12 cellular contexts compared by ENCODE assay signal in the genomic region with DNA sequence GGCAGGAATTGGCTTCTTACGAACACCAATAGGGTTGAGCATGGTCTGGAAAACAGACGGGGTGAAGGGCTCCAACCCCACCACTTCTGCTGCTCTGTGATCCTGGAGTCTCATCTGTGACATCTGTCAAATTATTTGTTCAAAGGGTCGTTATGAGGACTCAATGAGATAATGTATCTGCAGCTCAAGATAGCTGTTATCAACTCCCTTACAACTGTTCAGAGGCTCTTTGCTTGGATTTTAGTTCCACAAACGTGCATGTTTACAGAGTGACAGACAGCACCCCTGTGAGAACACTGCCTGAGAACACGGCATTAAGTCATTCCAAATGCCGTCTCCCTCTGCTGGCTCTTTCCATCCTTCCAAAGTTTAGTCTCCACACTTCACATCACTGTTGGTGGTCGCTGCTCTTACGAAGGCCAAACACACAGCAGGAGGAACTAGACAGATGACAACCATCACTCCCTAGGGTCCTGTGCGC.
DNase-seq lines count a peak whose midpoint lies in the region; TF ChIP-seq lines count a peak whose summit lies in the region.
"Had no signal": no experiment of that assay in that cellular context is flagged by ENCODE, and none has a peak within 500 bp of the region (broad histone marks: within the 10 kb centered on the region; RNA-seq: fewer than 3 reads in every experiment).

No MANE protein-coding gene starts in this region.

- H3K27me3 ChIP-seq in mesendoderm (ENCODE audit: insufficient read depth, low read length, poor library complexity) (no peaks in the 10 kb centered on the region), BE2C (no peaks in the 10 kb centered on the region), neural progenitor cell (no peaks in the 10 kb centered on the region)
- H3K27me3 ChIP-seq: body of pancreas had no signal

- DNase-seq in Calu3, result no peak
- DNase-seq in OCI-M1 (lab: John Stamatoyannopoulos, UW), result peak; percentile 80
- peak; percentile 53 for DNase-seq in coronary artery (ENCODE audit: low spot score)
- peak; percentile 70 for DNase-seq in mesendoderm
- no peak for DNase-seq in BE2C
- DNase-seq in activated CD4-positive, alpha-beta memory T cell treated with anti-CD3 and anti-CD28 coated beads for 36 hours, result no peak
- DNase-seq in activated T-cell treated with anti-CD3 and anti-CD28 coated beads, Interleukin-2, amount 50 U/mL, for 1 hour, result no peak
- no peak for DNase-seq in neural progenitor cell (ENCODE audit: low spot score)
- DNase-seq: activated CD4-positive, CD25-positive, alpha-beta regulatory T cell; body of pancreas; immature natural killer cell; Right ventricle myocardium superior had no signal

- intact Hi-C loops in Calu3 (cut with micrococcal nuclease; ENCODE audit: unreplicated experiment), result loop anchor here (10.0 kb wide), 1 partner anchor 179 kb away; no protein-coding TSS in a partner anchor
- intact Hi-C loops in activated CD4-positive, alpha-beta memory T cell treated with anti-CD3 and anti-CD28 coated beads for 36 hours (cut with micrococcal nuclease), result loop anchor here (2.0 to 5.0 kb wide), 3 partner anchors 35 to 571 kb away; no protein-coding TSS in a partner anchor

- H4K5ac ChIP-seq in mesendoderm (ENCODE audit: low read length), result no peak overlapping the region

- no peak overlapping the region for H2AFZ ChIP-seq in neural progenitor cell (replicated peaks)

- H3K9me3 ChIP-seq in BE2C (no peaks in the 10 kb centered on the region), neural progenitor cell (ENCODE audit: low read depth) (no peaks in the 10 kb centered on the region)
- H3K9me3 ChIP-seq: body of pancreas had no signal

- no peak overlapping the region for H4K8ac ChIP-seq in mesendoderm (ENCODE audit: low read depth, low read length)

- no peak overlapping the region for H2AK5ac ChIP-seq in mesendoderm (ENCODE audit: low read length)

- H3K18ac ChIP-seq in mesendoderm (ENCODE audit: low read length), result no peak overlapping the region

- no TSS peak for BruUV-seq in Calu3 (replicated peaks; lab: Mats Ljungman, UMichigan)

- no peak overlapping the region for H2BK15ac ChIP-seq in mesendoderm (replicated peaks; ENCODE audit: low read depth)

- peaks cover 30% of the 10 kb centered on the region for H3K36me3 Mint-ChIP-seq in Calu3 (ENCODE audit: insufficient read depth, unreplicated experiment)
- no peaks in the 10 kb centered on the region for H3K36me3 Mint-ChIP-seq in activated CD4-positive, alpha-beta memory T cell treated with anti-CD3 and anti-CD28 coated beads for 36 hours
- no peaks in the 10 kb centered on the region for H3K36me3 Mint-ChIP-seq in neural progenitor cell

- no peaks in the 10 kb centered on the region for H4K20me1 ChIP-seq in neural progenitor cell (ENCODE audit: low read depth)

- no peak overlapping the region for H3K23ac ChIP-seq in mesendoderm (ENCODE audit: low read length)

- H3K27me3 Mint-ChIP-seq in Calu3 (ENCODE audit: unreplicated experiment), result no peaks in the 10 kb centered on the region
- peaks cover 22% of the 10 kb centered on the region for H3K27me3 Mint-ChIP-seq in activated CD4-positive, alpha-beta memory T cell treated with anti-CD3 and anti-CD28 coated beads for 36 hours
- H3K27me3 Mint-ChIP-seq in neural progenitor cell (ENCODE audit: insufficient read depth, low read depth), result peaks cover 2% of the 10 kb centered on the region

- no peak overlapping the region for H3K56ac ChIP-seq in mesendoderm (ENCODE audit: low read length)

- no peak overlapping the region for H3K4me2 ChIP-seq in mesendoderm (ENCODE audit: low read length)
- no peak overlapping the region for H3K4me2 ChIP-seq in neural progenitor cell

- no CpG with 5 or more reads among the region's 9 CpGs for WGBS in mesendoderm (ENCODE audit: extremely low coverage, insufficient coverage, low lambda C conversion rate)

- H3K4me1 ChIP-seq in mesendoderm (ENCODE audit: control insufficient read depth, low read depth, low read length) (no peaks in the 10 kb centered on the region), BE2C (no peaks in the 10 kb centered on the region), neural progenitor cell (no peaks in the 10 kb centered on the region)

- no peak overlapping the region for H3K4me3 Mint-ChIP-seq in Calu3 (ENCODE audit: low read depth, unreplicated experiment)
- H3K4me3 Mint-ChIP-seq in activated CD4-positive, alpha-beta memory T cell treated with anti-CD3 and anti-CD28 coated beads for 36 hours, result no peak overlapping the region
- no peak overlapping the region for H3K4me3 Mint-ChIP-seq in neural progenitor cell
- H3K4me3 Mint-ChIP-seq: immature natural killer cell had no signal

- H3K9ac ChIP-seq in mesendoderm (ENCODE audit: low read length) (no peak overlapping the region), neural progenitor cell (no peak overlapping the region)

- no peak overlapping the region for H3K4ac ChIP-seq in mesendoderm (ENCODE audit: low read depth, low read length)

- H3K79me1 ChIP-seq in mesendoderm (ENCODE audit: low read length), result no peaks in the 10 kb centered on the region

- H3K4me1 Mint-ChIP-seq in Calu3 (ENCODE audit: low read depth, unreplicated experiment) (peaks cover 47% of the 10 kb centered on the region), neural progenitor cell (peaks cover 13% of the 10 kb centered on the region)
- peaks cover 22% of the 10 kb centered on the region for H3K4me1 Mint-ChIP-seq in activated CD4-positive, alpha-beta memory T cell treated with anti-CD3 and anti-CD28 coated beads for 36 hours (ENCODE audit: low read depth)
- H3K4me1 Mint-ChIP-seq: immature natural killer cell had no signal

- no peak overlapping the region for H3K27ac ChIP-seq in coronary artery
- no peak overlapping the region for H3K27ac ChIP-seq in mesendoderm (ENCODE audit: low read depth, low read length)
- no peak overlapping the region for H3K27ac ChIP-seq in neural progenitor cell
- H3K27ac ChIP-seq: body of pancreas had no signal

- CTCF ChIA-PET in Calu3 (lab: Charles Lee), result interaction anchor here (1.1 kb wide), 1 partner anchor 46 kb away, joined by 3 read pairs; no protein-coding TSS in a partner anchor
- CTCF ChIA-PET in activated CD4-positive, alpha-beta memory T cell treated with anti-CD3 and anti-CD28 coated beads for 36 hours (lab: Charles Lee), result interaction anchor here (1.0 to 1.3 kb wide), 2 partner anchors 12 to 29 kb away, joined by 3 to 4 read pairs; no protein-coding TSS in a partner anchor

- H3K36me3 ChIP-seq in mesendoderm (ENCODE audit: control insufficient read depth, insufficient read depth, low read length), result no peaks in the 10 kb centered on the region
- H3K36me3 ChIP-seq in BE2C, result no peaks in the 10 kb centered on the region
- H3K36me3 ChIP-seq in neural progenitor cell, result no peaks in the 10 kb centered on the region

- no peak overlapping the region for H2BK5ac ChIP-seq in mesendoderm (ENCODE audit: low read length)

- H3K27ac Mint-ChIP-seq in Calu3 (ENCODE audit: unreplicated experiment) (peak overlapping the region; percentile 35), neural progenitor cell (no peak overlapping the region)
- no peak overlapping the region for H3K27ac Mint-ChIP-seq in activated CD4-positive, alpha-beta memory T cell treated with anti-CD3 and anti-CD28 coated beads for 36 hours
- H3K27ac Mint-ChIP-seq: immature natural killer cell had no signal

- TF ChIP-seq CTCF in Calu3 (IDR thresholded peaks at IDR 0.05; ENCODE audit: unreplicated experiment), result no peak
- TF ChIP-seq CTCF in coronary artery (IDR thresholded peaks at IDR 0.05), result no peak
- TF ChIP-seq CTCF in BE2C (IDR thresholded peaks at IDR 0.05; ENCODE audit: low read depth, low read length), result no peak
- no peak for TF ChIP-seq CTCF in neural progenitor cell (IDR thresholded peaks at IDR 0.05)

- H3K79me2 ChIP-seq in mesendoderm (ENCODE audit: control insufficient read depth, insufficient read depth, low read length), result no peaks in the 10 kb centered on the region
- H3K79me2 ChIP-seq in neural progenitor cell (ENCODE audit: low read depth), result no peaks in the 10 kb centered on the region

- POLR2A ChIA-PET in activated CD4-positive, alpha-beta memory T cell treated with anti-CD3 and anti-CD28 coated beads for 36 hours (lab: Charles Lee), result no interaction called here

- H3K9me3 Mint-ChIP-seq in Calu3 (ENCODE audit: low read depth, unreplicated experiment) (no peaks in the 10 kb centered on the region), neural progenitor cell (peaks cover 9% of the 10 kb centered on the region)
- no peaks in the 10 kb centered on the region for H3K9me3 Mint-ChIP-seq in activated CD4-positive, alpha-beta memory T cell treated with anti-CD3 and anti-CD28 coated beads for 36 hours
- H3K9me3 Mint-ChIP-seq: immature natural killer cell had no signal

- H3F3A ChIP-seq in neural progenitor cell (ENCODE audit: low read depth), result no peaks in the 10 kb centered on the region

- H3K4me3 ChIP-seq in coronary artery (no peak overlapping the region), mesendoderm (ENCODE audit: low read length) (no peak overlapping the region), BE2C (ENCODE audit: low read depth, low read length) (no peak overlapping the region), neural progenitor cell (no peak overlapping the region)
- H3K4me3 ChIP-seq: body of pancreas had no signal

- no peak overlapping the region for H2BK120ac ChIP-seq in mesendoderm (ENCODE audit: low read depth, low read length)

Comparison
In these comparisons a context has a peak if more than half of its experiments do, and no peak if none do; other contexts are left out.
1. DNase-seq: peak in OCI-M1 (single experiment), coronary artery (single experiment) and mesendoderm (single experiment); none in Calu3 (single experiment), BE2C (single experiment), activated CD4-positive, alpha-beta memory T cell treated with anti-CD3 and anti-CD28 coated beads for 36 hours (single experiment), activated T-cell treated with anti-CD3 and anti-CD28 coated beads, Interleukin-2, amount 50 U/mL, for 1 hour (single experiment) and neural progenitor cell (single experiment).